12 cellular contexts compared by ENCODE assay signal in the genomic region with DNA sequence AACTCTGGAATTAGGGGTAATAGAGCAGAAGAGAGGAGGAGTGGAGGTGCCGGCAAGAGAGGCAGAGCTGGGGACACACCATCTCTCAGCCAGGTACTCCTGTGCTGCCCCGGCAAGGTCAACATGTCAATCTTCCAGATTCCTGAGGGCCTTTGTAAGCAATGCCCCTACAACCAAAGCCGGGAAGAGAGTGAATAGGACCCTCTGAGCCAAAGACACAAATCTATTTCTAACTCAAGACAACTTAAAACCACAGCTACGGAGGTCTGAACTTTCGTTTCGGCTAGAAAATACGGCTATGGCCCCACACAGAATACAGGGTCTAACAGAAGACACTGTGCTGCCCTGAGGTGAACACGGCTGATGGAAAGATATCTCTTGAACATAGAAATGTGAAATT.
DNase-seq lines count a peak whose midpoint lies in the region; ATAC-seq lines count a peak whose summit lies in the region.
"Had no signal": no experiment of that assay in that cellular context is flagged by ENCODE, and none has a peak within 500 bp of the region (broad histone marks: within the 10 kb centered on the region; RNA-seq: fewer than 3 reads in every experiment).

No MANE protein-coding gene starts in this region.

- H3K4me3 ChIP-seq in mononuclear cell (ENCODE audit: low read length) (peak overlapping the region; percentile 7), urinary bladder (ENCODE audit: low read depth, low read length) (peak overlapping the region; percentile 14)
- H3K4me3 ChIP-seq: prostate gland had no signal

- H3K36me3 ChIP-seq in urinary bladder (ENCODE audit: insufficient read depth) = no peaks in the 10 kb centered on the region
- H3K36me3 ChIP-seq: prostate gland had no signal

- peaks cover 59% of the 10 kb centered on the region for H3K36me3 Mint-ChIP-seq in activated naive CD4-positive, alpha-beta T cell treated with anti-CD3 and anti-CD28 coated beads, Interleukin-2, amount 10 ng/mL, durations not matched to agents 7 days and 5 days
- peaks cover 3% of the 10 kb centered on the region for H3K36me3 Mint-ChIP-seq in activated naive CD8-positive, alpha-beta T cell

- no peaks in the 10 kb centered on the region for H3K27me3 ChIP-seq in mononuclear cell (ENCODE audit: insufficient read depth, low read length)

- peaks cover 83% of the 10 kb centered on the region for H3K4me1 ChIP-seq in mononuclear cell (ENCODE audit: insufficient read depth, low read length)
- no peaks in the 10 kb centered on the region for H3K4me1 ChIP-seq in urinary bladder (ENCODE audit: insufficient read depth)

- CTCF ChIA-PET in activated naive CD4-positive, alpha-beta T cell treated with anti-CD3 and anti-CD28 coated beads, Interleukin-2, amount 10 ng/mL, durations not matched to agents 7 days and 5 days (lab: Charles Lee) = interaction anchor here (0.6 kb wide), 1 partner anchor 9 kb away, joined by 3 read pairs; no protein-coding TSS in a partner anchor

- no peak for ATAC-seq in GM18858 (IDR thresholded peaks at IDR 0.05; ENCODE audit: unreplicated experiment)

- H3K27ac ChIP-seq in urinary bladder (ENCODE audit: low read depth) = no peak overlapping the region

- peak overlapping the region; percentile 83 for H3K4me3 Mint-ChIP-seq in activated naive CD4-positive, alpha-beta T cell treated with anti-CD3 and anti-CD28 coated beads, Interleukin-2, amount 10 ng/mL, durations not matched to agents 7 days and 5 days
- H3K4me3 Mint-ChIP-seq in activated naive CD8-positive, alpha-beta T cell = peak overlapping the region; percentile 85

- H3K9me3 ChIP-seq in mononuclear cell (ENCODE audit: low read depth, low read length) = no peaks in the 10 kb centered on the region
- H3K9me3 ChIP-seq: prostate gland had no signal

- peak overlapping the region; percentile 100 for H3K27ac Mint-ChIP-seq in activated naive CD4-positive, alpha-beta T cell treated with anti-CD3 and anti-CD28 coated beads, Interleukin-2, amount 10 ng/mL, durations not matched to agents 7 days and 5 days
- H3K27ac Mint-ChIP-seq in activated naive CD8-positive, alpha-beta T cell = peak overlapping the region; percentile 98

- DNase-seq in activated naive CD4-positive, alpha-beta T cell treated with anti-CD3 and anti-CD28 coated beads, Interleukin-2, amount 10 ng/mL, durations not matched to agents 7 days and 5 days = no peak
- DNase-seq in activated naive CD4-positive, alpha-beta T cell (lab: John Stamatoyannopoulos, UW) = no peak
- DNase-seq in NCI-H187 treated with DMSO at 0.1 percent for 48 hours (lab: John Stamatoyannopoulos, UW) (no peak), amniotic stem cell (lab: John Stamatoyannopoulos, UW) (no peak)
- DNase-seq: activated CD4-positive, alpha-beta T cell treated with anti-CD3 and anti-CD28 coated beads, Interleukin-2, amount 50 U/mL, for 1 hour; NCI-H226; SHP77 treated with DMSO at 0.1 percent for 48 hours had no signal

- peaks cover 91% of the 10 kb centered on the region for H3K4me1 Mint-ChIP-seq in activated naive CD4-positive, alpha-beta T cell treated with anti-CD3 and anti-CD28 coated beads, Interleukin-2, amount 10 ng/mL, durations not matched to agents 7 days and 5 days
- H3K4me1 Mint-ChIP-seq in activated naive CD8-positive, alpha-beta T cell (ENCODE audit: low read depth) = peaks cover 89% of the 10 kb centered on the region

- 86% methylated on average over 8 of the region's 8 CpGs for WGBS in urinary bladder

- no peaks in the 10 kb centered on the region for H3K9me3 Mint-ChIP-seq in activated naive CD4-positive, alpha-beta T cell treated with anti-CD3 and anti-CD28 coated beads, Interleukin-2, amount 10 ng/mL, durations not matched to agents 7 days and 5 days
- no peaks in the 10 kb centered on the region for H3K9me3 Mint-ChIP-seq in activated naive CD8-positive, alpha-beta T cell (ENCODE audit: low read depth)

- H3K27me3 Mint-ChIP-seq in activated naive CD4-positive, alpha-beta T cell treated with anti-CD3 and anti-CD28 coated beads, Interleukin-2, amount 10 ng/mL, durations not matched to agents 7 days and 5 days = no peaks in the 10 kb centered on the region
- no peaks in the 10 kb centered on the region for H3K27me3 Mint-ChIP-seq in activated naive CD8-positive, alpha-beta T cell
